Comparison of ENCODE assay signal across 17 cellular contexts in the genomic region with DNA sequence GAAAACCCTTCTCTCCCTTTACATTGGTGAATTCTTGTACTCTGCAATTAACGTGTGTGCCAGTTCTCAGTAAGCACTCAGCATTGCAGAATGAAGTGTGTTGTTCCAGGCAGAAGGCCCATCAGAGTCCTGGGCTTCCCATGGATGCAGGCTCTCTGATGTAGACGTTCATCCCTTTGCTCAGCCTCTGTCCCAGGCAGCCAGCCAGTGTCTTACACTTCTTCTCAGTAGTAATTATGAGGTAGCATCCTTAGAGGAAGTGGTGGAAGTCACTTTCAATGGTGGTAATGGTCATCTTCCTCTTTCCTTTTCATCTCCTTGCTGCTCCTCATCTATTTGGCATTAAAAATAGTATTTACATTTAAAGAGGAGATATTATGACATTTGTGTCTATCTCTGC.
"Had no signal": no experiment of that assay in that cellular context is flagged by ENCODE, and none has a peak within 500 bp of the region (broad histone marks: within the 10 kb centered on the region; RNA-seq: fewer than 3 reads in every experiment).

No MANE protein-coding gene starts in this region.

- H3K9me3 ChIP-seq: lower lobe of right lung, transverse colon had no signal

- ATAC-seq: activated CD8-positive, alpha-beta memory T cell treated with anti-CD3 and anti-CD28 coated beads, Interleukin-2, amount 10 ng/mL, durations not matched to agents 7 days and 5 days; activated naive CD4-positive, alpha-beta T cell treated with anti-CD3 and anti-CD28 coated beads, Interleukin-2, amount 50 U/mL, for 72 hours; effector memory CD8-positive, alpha-beta T cell; lower lobe of right lung; naive thymus-derived CD8-positive, alpha-beta T cell; right cardiac atrium; stimulated activated memory B cell treated with anti-CD40 and anti-IgM and Interleukin-4, amounts not matched to agents 10 μg/mL and 1 μg/mL and 100 μg/mL, for 72 hours had no signal

- DNase-seq: activated CD4-positive, alpha-beta T cell treated with anti-CD3 and anti-CD28 coated beads for 1 hour; activated CD4-positive, alpha-beta T cell treated with anti-CD3 and anti-CD28 coated beads, Interleukin-2, amount 50 U/mL, for 48 hours; activated CD8-positive, alpha-beta memory T cell treated with anti-CD3 and anti-CD28 coated beads, Interleukin-2, amount 10 ng/mL, durations not matched to agents 7 days and 5 days; activated effector memory CD4-positive, alpha-beta T cell treated with anti-CD3 and anti-CD28 coated beads, Interleukin-2, amount 50 U/mL, for 16 hours; activated T-cell treated with anti-CD3 and anti-CD28 coated beads, Interleukin-2, amount 50 U/mL, for 24 hours; amniotic stem cell; effector memory CD8-positive, alpha-beta T cell; hypothalamus; kidney glomerular epithelial cell; lower lobe of right lung; naive thymus-derived CD8-positive, alpha-beta T cell; right cardiac atrium; stimulated activated CD4-positive, alpha-beta T cell treated with anti-CD3 and anti-CD28 coated beads, Interleukin-1b, Interleukin-23, amount 100 ng/mL, for 48 hours; transverse colon had no signal

- H3K27ac ChIP-seq: epithelial cell of prostate, lower lobe of right lung, transverse colon had no signal

- H3K27me3 ChIP-seq: transverse colon had no signal

- H3K36me3 ChIP-seq: lower lobe of right lung, transverse colon had no signal

- H3K4me3 ChIP-seq: lower lobe of right lung, transverse colon had no signal

- H3K4me1 ChIP-seq: lower lobe of right lung, transverse colon had no signal
